In the genomic region with DNA sequence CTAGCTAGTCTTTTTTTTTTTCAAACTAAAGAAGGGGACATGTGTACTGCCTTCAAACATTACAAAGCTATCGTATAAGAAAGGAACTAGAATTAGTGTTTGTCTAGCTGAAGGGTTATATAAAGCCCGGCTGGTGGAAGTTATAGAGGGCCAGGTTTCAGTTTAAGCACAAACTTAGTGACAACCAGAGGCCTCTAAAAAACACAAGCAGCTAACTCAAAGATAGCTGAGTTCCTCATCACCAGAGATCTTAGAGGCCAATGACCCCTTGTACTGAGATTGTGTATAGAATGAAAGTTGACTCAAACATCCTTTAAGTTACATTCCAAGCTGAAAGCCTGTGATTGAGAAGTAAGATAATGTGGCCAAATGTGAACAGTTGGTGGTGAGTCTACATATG, we compare ENCODE assay signal across 1 cellular context.
TF ChIP-seq lines count a peak whose summit lies in the region.

No MANE protein-coding gene starts in this region.

TF ChIP-seq in GM12878, 131 proteins besides CTCF, POLR2A, EP300 and RAD21 (continued from another document):
- TF ChIP-seq, protein P1, sequence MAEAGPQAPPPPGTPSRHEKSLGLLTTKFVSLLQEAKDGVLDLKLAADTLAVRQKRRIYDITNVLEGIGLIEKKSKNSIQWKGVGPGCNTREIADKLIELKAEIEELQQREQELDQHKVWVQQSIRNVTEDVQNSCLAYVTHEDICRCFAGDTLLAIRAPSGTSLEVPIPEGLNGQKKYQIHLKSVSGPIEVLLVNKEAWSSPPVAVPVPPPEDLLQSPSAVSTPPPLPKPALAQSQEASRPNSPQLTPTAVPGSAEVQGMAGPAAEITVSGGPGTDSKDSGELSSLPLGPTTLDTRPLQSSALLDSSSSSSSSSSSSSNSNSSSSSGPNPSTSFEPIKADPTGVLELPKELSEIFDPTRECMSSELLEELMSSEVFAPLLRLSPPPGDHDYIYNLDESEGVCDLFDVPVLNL (IDR thresholded peaks at IDR 0.05; ENCODE audit: low read depth, low read length) = no peak
- no peak for TF ChIP-seq HSF1 (IDR thresholded peaks at IDR 0.05; ENCODE audit: low read depth, low read length)
- no peak for TF ChIP-seq BCL11A (IDR thresholded peaks at IDR 0.05; ENCODE audit: low read depth, low read length)
- TF ChIP-seq STAT3 (IDR thresholded peaks at IDR 0.05; ENCODE audit: low read depth, low read length) = no peak
- TF ChIP-seq SMAD1 (IDR thresholded peaks at IDR 0.05; ENCODE audit: low read depth, partially characterized antibody) = no peak
- no peak for TF ChIP-seq MYC (IDR thresholded peaks at IDR 0.05; ENCODE audit: insufficient read depth, insufficient read length, insufficient replicate concordance, low read length, severe bottlenecking)
- no peak for TF ChIP-seq IKZF1 (conservative IDR thresholded peaks at IDR 0.05)
- TF ChIP-seq, protein P2, sequence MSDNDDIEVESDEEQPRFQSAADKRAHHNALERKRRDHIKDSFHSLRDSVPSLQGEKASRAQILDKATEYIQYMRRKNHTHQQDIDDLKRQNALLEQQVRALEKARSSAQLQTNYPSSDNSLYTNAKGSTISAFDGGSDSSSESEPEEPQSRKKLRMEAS (IDR thresholded peaks at IDR 0.05; ENCODE audit: low read depth, low read length) = no peak
- no peak for TF ChIP-seq ZZZ3 (IDR thresholded peaks at IDR 0.05; ENCODE audit: control insufficient read depth, insufficient read length, low read depth)
- TF ChIP-seq PAX5 (IDR thresholded peaks at IDR 0.05; ENCODE audit: borderline replicate concordance, low read depth, low read length) = no peak
